In genomic region chr1:207891148-207891547, GRCh38 we compare ENCODE assay signal across 14 cellular contexts. TPM values are rescaled to one million over a fixed set of nuclear protein-coding genes. Genes with fewer than 3 reads are reported as not detected.
DNase-seq lines count a peak whose midpoint lies in the region; ATAC-seq and TF ChIP-seq lines count a peak whose summit lies in the region.
"Had no signal": no experiment of that assay in that cellular context is flagged by ENCODE, and none has a peak within 500 bp of the region (broad histone marks: within the 10 kb centered on the region; RNA-seq: fewer than 3 reads in every experiment).

No MANE protein-coding gene starts in this region.

- H4K91ac ChIP-seq in neuronal stem cell (ENCODE audit: low read depth, low read length, poor library complexity): no peak overlapping the region

- DNase-seq in SK-N-SH (no peak), dermis blood vessel endothelial cell (peak; percentile 66), neuronal stem cell (ENCODE audit: low spot score) (no peak), upper lobe of right lung (no peak), NCI-H774 (lab: John Stamatoyannopoulos, UW) (no peak)
- DNase-seq: NCI-H1048; stimulated activated CD4-positive, alpha-beta T cell treated with anti-CD3 and anti-CD28 coated beads, Interleukin-4, amount 100 ng/mL, for 24 hours; stimulated activated naive CD8-positive, alpha-beta T cell treated with anti-CD3 and anti-CD28 coated beads, Interleukin-15, Interleukin-2, amounts not matched to agents 100 U/mL and 50 U/mL, for 24 hours; T-helper 2 cell had no signal

- TF ChIP-seq EP300 in SK-N-SH (IDR thresholded peaks at IDR 0.05; ENCODE audit: borderline replicate concordance in 1 of 2, low read depth in 1 of 2, low read length in 1 of 2): no peak

- H3K9me2 ChIP-seq in SK-N-SH: no peaks in the 10 kb centered on the region

- CTCF ChIA-PET in SK-N-SH (lab: Yijun Ruan, JAX): interaction anchor here (1.4 kb wide), 1 partner anchor 73 kb away, joined by 6 read pairs; no protein-coding TSS in a partner anchor

- no peak overlapping the region for H2BK12ac ChIP-seq in neuronal stem cell (ENCODE audit: low read length)

- no peak for ATAC-seq in SK-N-SH treated with all-trans-retinoic acid at 6 μM for 48 hours
- ATAC-seq in upper lobe of right lung: no peak
- no peak for ATAC-seq in GM18909 (IDR thresholded peaks at IDR 0.05; ENCODE audit: poor library complexity, unreplicated experiment)
- ATAC-seq in GM21619 (IDR thresholded peaks at IDR 0.05; ENCODE audit: unreplicated experiment): no peak
- ATAC-seq: stimulated activated naive CD8-positive, alpha-beta T cell treated with anti-CD3 and anti-CD28 coated beads, Interleukin-15, Interleukin-2, amounts not matched to agents 100 U/mL and 50 U/mL, for 24 hours had no signal

- H3K79me2 ChIP-seq in SK-N-SH (ENCODE audit: insufficient read depth): no peaks in the 10 kb centered on the region
- H3K79me2 ChIP-seq: parathyroid adenoma had no signal

- H3K4ac ChIP-seq in neuronal stem cell (ENCODE audit: low read length): no peak overlapping the region

- H3K23ac ChIP-seq in neuronal stem cell (ENCODE audit: low read depth, low read length, poor library complexity): no peak overlapping the region

- H3K4me2 ChIP-seq in SK-N-SH: peak overlapping the region; percentile 46
- no peak overlapping the region for H3K4me2 ChIP-seq in neuronal stem cell (ENCODE audit: insufficient read depth, low read length, poor library complexity, severe bottlenecking)

- no peak overlapping the region for H3K14ac ChIP-seq in neuronal stem cell (ENCODE audit: low read length)

- 89% methylated on average over 6 of the region's 6 CpGs for WGBS in SK-N-SH (ENCODE audit: low lambda C conversion rate)
- WGBS in neuronal stem cell (ENCODE audit: extremely low coverage in 2 of 2, insufficient read length in 2 of 2, insufficient replicate concordance in 1 of 2), 2 donors: no CpG with 5 or more reads among the region's 6 CpGs

- POLR2A ChIA-PET in SK-N-SH (lab: Yijun Ruan, JAX): no interaction called here

- H3K27me3 ChIP-seq in SK-N-SH (ENCODE audit: insufficient read depth) (no peaks in the 10 kb centered on the region), neuronal stem cell (ENCODE audit: control insufficient read depth in 3 of 3, insufficient read depth in 3 of 3, low read depth in 1 of 3, low read length in 3 of 3) (peaks cover 0 to 23% (median 0%) of the 10 kb centered on the region in 3 experiments), upper lobe of right lung (no peaks in the 10 kb centered on the region)

- peaks cover 16% of the 10 kb centered on the region for H3F3A ChIP-seq in SK-N-SH (replicated peaks; ENCODE audit: insufficient read depth)

- no peak overlapping the region for H3K18ac ChIP-seq in neuronal stem cell (ENCODE audit: low read length)

- H3K79me1 ChIP-seq in neuronal stem cell (ENCODE audit: low read depth, low read length): no peaks in the 10 kb centered on the region

- no peak overlapping the region for H2BK120ac ChIP-seq in neuronal stem cell (ENCODE audit: low read depth, low read length)

- no peak overlapping the region for H4K8ac ChIP-seq in neuronal stem cell (ENCODE audit: low read depth, low read length)

- TF ChIP-seq RAD21 in SK-N-SH (IDR thresholded peaks at IDR 0.05; ENCODE audit: low read length): no peak

- H4K20me1 ChIP-seq in SK-N-SH (ENCODE audit: insufficient read depth): no peaks in the 10 kb centered on the region

- H3K27ac ChIP-seq in SK-N-SH (ENCODE audit: low read depth in 2 of 2, low read length in 1 of 2) (peak overlapping the region; percentile 91 to 92; a peak in 3 of 4 replicates), neuronal stem cell (replicated peaks; ENCODE audit: low read length) (no peak overlapping the region), upper lobe of right lung (peak overlapping the region; percentile 81)
- H3K27ac ChIP-seq: 22Rv1 had no signal

- H2BK5ac ChIP-seq in neuronal stem cell (ENCODE audit: low read length): no peak overlapping the region

- peaks cover 12 to 17% of the 10 kb centered on the region in 2 experiments for H3K4me1 ChIP-seq in SK-N-SH (ENCODE audit: control insufficient read depth in 1 of 2, insufficient read depth in 2 of 2, low read depth in 1 of 2, low read length in 1 of 2)
- no peaks in the 10 kb centered on the region for H3K4me1 ChIP-seq in neuronal stem cell (ENCODE audit: control insufficient read depth in 2 of 2, insufficient read depth in 1 of 2, low read depth in 1 of 2, low read length in 2 of 2)
- H3K4me1 ChIP-seq in upper lobe of right lung: peaks cover 35% of the 10 kb centered on the region
- H3K4me1 ChIP-seq: parathyroid adenoma had no signal

- H3K9ac ChIP-seq in SK-N-SH (peak overlapping the region; percentile 54; the same call in 1 of the 2 replicates), neuronal stem cell (ENCODE audit: low read depth, low read length, poor library complexity) (no peak overlapping the region)
- H3K9ac ChIP-seq: parathyroid adenoma had no signal

- no peaks in the 10 kb centered on the region for H3K36me3 ChIP-seq in SK-N-SH (replicated peaks in 1 of 2; ENCODE audit: control insufficient read depth in 1 of 2, insufficient read depth in 2 of 2, low read length in 1 of 2)
- no peaks in the 10 kb centered on the region for H3K36me3 ChIP-seq in neuronal stem cell (replicated peaks in 1 of 2; ENCODE audit: control insufficient read depth in 2 of 2, insufficient read depth in 2 of 2, low read length in 2 of 2)
- no peaks in the 10 kb centered on the region for H3K36me3 ChIP-seq in upper lobe of right lung

- TF ChIP-seq CTCF in SK-N-SH (IDR thresholded peaks at IDR 0.05) (no peak), upper lobe of right lung (IDR thresholded peaks at IDR 0.05) (no peak)

- H3K9me3 ChIP-seq in SK-N-SH (no peaks in the 10 kb centered on the region), neuronal stem cell (replicated peaks in 1 of 2; ENCODE audit: control insufficient read depth in 2 of 2, insufficient read depth in 1 of 2, low read depth in 1 of 2, low read length in 2 of 2) (no peaks in the 10 kb centered on the region), upper lobe of right lung (no peaks in the 10 kb centered on the region)

- H2AFZ ChIP-seq in SK-N-SH (ENCODE audit: low read depth) (no peak overlapping the region), neuronal stem cell (ENCODE audit: low read length) (peak overlapping the region; percentile 76)
- H2AFZ ChIP-seq: parathyroid adenoma had no signal

- intact Hi-C loops in upper lobe of right lung (cut with DNase I): no loop called here

- H3K4me3 ChIP-seq in SK-N-SH (ENCODE audit: low read depth in 2 of 2, low read length in 1 of 2) (no peak overlapping the region), neuronal stem cell (ENCODE audit: low read length in 2 of 2) (no peak overlapping the region), upper lobe of right lung (no peak overlapping the region)

- H2AK5ac ChIP-seq in neuronal stem cell (ENCODE audit: low read depth, low read length): no peak overlapping the region

- no peak overlapping the region for H2BK15ac ChIP-seq in neuronal stem cell (ENCODE audit: low read length)

TF ChIP-seq in SK-N-SH, 30 proteins besides CTCF, POLR2A, EP300 and RAD21 (continues in another document):
- no peak for TF ChIP-seq FOXJ3 (CRISPR knock-in tag; IDR thresholded peaks at IDR 0.05)
- TF ChIP-seq PBX3 (IDR thresholded peaks at IDR 0.05): peak; percentile 44; the same call in 1 of the 2 replicates
- TF ChIP-seq NRF1 (IDR thresholded peaks at IDR 0.05; ENCODE audit: low read depth, low read length): no peak
- no peak for TF ChIP-seq GABPA (IDR thresholded peaks at IDR 0.05; ENCODE audit: low read depth)

TF ChIP-seq in SK-N-SH treated with all-trans-retinoic acid at 6 μM for 48 hours, 23 proteins besides CTCF, POLR2A, EP300 and RAD21 (continues in another document):
- no peak for TF ChIP-seq GLIS3 (CRISPR knock-in tag; IDR thresholded peaks at IDR 0.05)
- TF ChIP-seq TSHZ2 (CRISPR knock-in tag; IDR thresholded peaks at IDR 0.05): no peak
- TF ChIP-seq SNAI2 (CRISPR knock-in tag; IDR thresholded peaks at IDR 0.05): no peak
- no peak for TF ChIP-seq PPARA (CRISPR knock-in tag; IDR thresholded peaks at IDR 0.05; ENCODE audit: borderline replicate concordance)

RNA-seq across cellular contexts. Expression of gene CD34, which starts 19.8 kb away (rescaled TPM):
- polyA plus RNA-seq in SK-N-SH (2012; rRNA removed): 0.59 and 0.62 TPM in 2 replicates
- polyA plus RNA-seq in SK-N-SH (2012; cell fraction: cytosol; rRNA removed): 0.33 and 0.43 TPM in 2 replicates
- 0.42 and 0.54 TPM in 2 replicates for polyA plus RNA-seq in SK-N-SH (2012; cell fraction: nucleus; rRNA removed)
- total RNA-seq in dermis blood vessel endothelial cell (62.4 and 126 TPM in 2 replicates), upper lobe of right lung (50.7 TPM)
- 0.45 TPM for polyA plus RNA-seq in neuronal stem cell (2013, experiment 1 of 2)
- 0.43 TPM for polyA plus RNA-seq in neuronal stem cell (2013, experiment 2 of 2)
